ENCODE assay signal across 10 cellular contexts in the genomic region with DNA sequence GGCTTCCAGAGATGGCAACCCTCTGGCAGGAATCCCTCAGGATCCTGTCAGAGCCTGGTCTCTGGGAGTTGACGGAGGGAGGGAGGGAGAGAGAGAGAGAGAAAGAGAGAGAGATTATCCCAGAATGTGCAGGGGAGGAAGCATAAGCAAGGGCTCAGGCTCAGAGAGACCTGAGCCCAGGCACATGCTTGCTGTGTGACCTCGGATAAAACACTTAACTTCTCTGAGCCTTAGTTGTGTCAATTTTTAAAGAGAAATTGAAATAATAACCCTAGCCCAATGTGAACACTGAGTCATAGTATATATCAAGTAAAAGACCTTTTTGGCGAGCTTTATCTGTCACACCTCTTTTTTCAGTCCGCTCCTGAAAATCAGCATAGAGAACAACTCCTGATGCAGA. TPM values are rescaled to one million over a fixed set of nuclear protein-coding genes. Genes with fewer than 3 reads are reported as not detected.
A peak's percentile ranks its signal among the peaks of the same experiment; 100 is the strongest.
DNase-seq lines count a peak whose midpoint lies in the region; ATAC-seq, FAIRE-seq and TF ChIP-seq lines count a peak whose summit lies in the region.
"Had no signal": no experiment of that assay in that cellular context is flagged by ENCODE, and none has a peak within 500 bp of the region (broad histone marks: within the 10 kb centered on the region; RNA-seq: fewer than 3 reads in every experiment).

No MANE protein-coding gene starts in this region.

- no peak for TF ChIP-seq POLR2A in right lobe of liver (IDR thresholded peaks at IDR 0.05)

- no peaks in the 10 kb centered on the region for H3K27me3 ChIP-seq in astrocyte (ENCODE audit: insufficient read depth, low read length)
- no peaks in the 10 kb centered on the region for H3K27me3 ChIP-seq in right lobe of liver
- no peaks in the 10 kb centered on the region for H3K27me3 ChIP-seq in thymus (ENCODE audit: control insufficient read depth, insufficient read depth)

- peak overlapping the region; percentile 92 for H3K4me3 Mint-ChIP-seq in activated T-cell treated with anti-CD3 and anti-CD28 coated beads, Interleukin-2, amount 50 U/mL, for 4 hours
- peak overlapping the region; percentile 94 for H3K4me3 Mint-ChIP-seq in astrocyte (ENCODE audit: unreplicated experiment)

- H2AFZ ChIP-seq in astrocyte (ENCODE audit: low read depth, low read length), result peak overlapping the region; percentile 86

- no peaks in the 10 kb centered on the region for H3K36me3 Mint-ChIP-seq in activated T-cell treated with anti-CD3 and anti-CD28 coated beads, Interleukin-2, amount 50 U/mL, for 4 hours (ENCODE audit: insufficient read depth)
- H3K36me3 Mint-ChIP-seq in astrocyte (ENCODE audit: low read depth, unreplicated experiment), result no peaks in the 10 kb centered on the region

- no peaks in the 10 kb centered on the region for H3K9me3 Mint-ChIP-seq in activated T-cell treated with anti-CD3 and anti-CD28 coated beads, Interleukin-2, amount 50 U/mL, for 4 hours
- H3K9me3 Mint-ChIP-seq in astrocyte (ENCODE audit: unreplicated experiment), result no peaks in the 10 kb centered on the region

- WGBS in right lobe of liver (ENCODE audit: insufficient coverage, low coverage, low lambda C conversion rate, missing lambda C conversion rate), result 62% methylated on average over 4 of the region's 4 CpGs
- WGBS in thymus, result 81% methylated on average over 4 of the region's 4 CpGs

- no peak for ATAC-seq in activated T-cell treated with anti-CD3 and anti-CD28 coated beads, Interleukin-2, amount 50 U/mL, for 4 hours
- no peak for ATAC-seq in right lobe of liver

- no peaks in the 10 kb centered on the region for H3K27me3 Mint-ChIP-seq in activated T-cell treated with anti-CD3 and anti-CD28 coated beads, Interleukin-2, amount 50 U/mL, for 4 hours (ENCODE audit: low read depth)
- H3K27me3 Mint-ChIP-seq in astrocyte (ENCODE audit: low read depth, unreplicated experiment), result no peaks in the 10 kb centered on the region

- intact Hi-C loops in right lobe of liver (cut with DNase I), result no loop called here

- H3K4me3 ChIP-seq in astrocyte (ENCODE audit: insufficient read depth, low read depth, low read length) (no peak overlapping the region), right lobe of liver (peak overlapping the region in 2 of 3 donors; percentile 62), thymus (ENCODE audit: low read length) (no peak overlapping the region)

- peak overlapping the region; percentile 94 for H3K4me2 ChIP-seq in astrocyte (ENCODE audit: low read length)

- H4K20me1 ChIP-seq in astrocyte (ENCODE audit: insufficient read depth, low read length), result no peaks in the 10 kb centered on the region

- H3K9ac ChIP-seq in astrocyte (ENCODE audit: low read length), result peak overlapping the region; percentile 81

- DNase-seq in activated T-cell treated with anti-CD3 and anti-CD28 coated beads, Interleukin-2, amount 50 U/mL, for 4 hours, result no peak
- DNase-seq in activated T-cell treated with anti-CD3 and anti-CD28 coated beads, Interleukin-2, amount 50 U/mL, for 1 hour, result no peak
- DNase-seq in astrocyte (ENCODE audit: low read depth) (no peak), right lobe of liver (no peak), NCI-H226 (no peak), ecto neural progenitor cell (ENCODE audit: low spot score) (no peak), NK-92 (lab: John Stamatoyannopoulos, UW; ENCODE audit: unreplicated experiment) (no peak)
- DNase-seq: COR-L47; stimulated activated naive CD4-positive, alpha-beta T cell treated with Interleukin-2 at 50 U/mL for 16 hours had no signal

- peaks cover 8% of the 10 kb centered on the region for H3K4me1 Mint-ChIP-seq in activated T-cell treated with anti-CD3 and anti-CD28 coated beads, Interleukin-2, amount 50 U/mL, for 4 hours (ENCODE audit: low read depth)
- H3K4me1 Mint-ChIP-seq in astrocyte (ENCODE audit: low read depth, unreplicated experiment), result peaks cover 2% of the 10 kb centered on the region

- H3K27ac Mint-ChIP-seq in astrocyte (ENCODE audit: unreplicated experiment), result peak overlapping the region; percentile 93

- H3K36me3 ChIP-seq in astrocyte (ENCODE audit: insufficient read depth, low read length), result no peaks in the 10 kb centered on the region
- no peaks in the 10 kb centered on the region for H3K36me3 ChIP-seq in right lobe of liver
- no peaks in the 10 kb centered on the region for H3K36me3 ChIP-seq in thymus (ENCODE audit: control insufficient read depth, insufficient read depth)

- H3K4me1 ChIP-seq in astrocyte (ENCODE audit: insufficient read depth, low read length), result no peaks in the 10 kb centered on the region
- H3K4me1 ChIP-seq in right lobe of liver, result no peaks in the 10 kb centered on the region
- peaks cover 2% of the 10 kb centered on the region for H3K4me1 ChIP-seq in thymus (ENCODE audit: control insufficient read depth, insufficient read depth, low read length)

- H3K27ac ChIP-seq in astrocyte (ENCODE audit: low read depth, low read length), result no peak overlapping the region
- H3K27ac ChIP-seq in right lobe of liver, result peak overlapping the region; percentile 73 to 81 (median 80)
- peak overlapping the region; percentile 64 for H3K27ac ChIP-seq in thymus (ENCODE audit: low read depth)

- no peaks in the 10 kb centered on the region for H3K9me3 ChIP-seq in astrocyte (ENCODE audit: insufficient read depth, low read depth, low read length)
- H3K9me3 ChIP-seq in right lobe of liver, result no peaks in the 10 kb centered on the region
- no peaks in the 10 kb centered on the region for H3K9me3 ChIP-seq in thymus (ENCODE audit: control insufficient read depth)

- FAIRE-seq in astrocyte (lab: Jason Lieb, UNC), result no peak

- TF ChIP-seq CTCF in astrocyte (IDR thresholded peaks at IDR 0.05; ENCODE audit: insufficient read depth, low read depth, low read length), result no peak
- TF ChIP-seq CTCF in right lobe of liver (IDR thresholded peaks at IDR 0.05), result no peak

- no peaks in the 10 kb centered on the region for H3K79me2 ChIP-seq in astrocyte (ENCODE audit: insufficient read depth, low read length)

RNA-seq across cellular contexts. Expression of a gene that starts 0.5 kb away (rescaled TPM):
- 1 to 10 TPM in 1 of 3 donors, under 1 TPM in 2; 0.56 to 1.2 (median 0.76) TPM for total RNA-seq in activated T-cell treated with anti-CD3 and anti-CD28 coated beads, Interleukin-2, amount 50 U/mL, for 4 hours
- total RNA-seq in astrocyte (1.5 and 2.2 TPM in 2 replicates), right lobe of liver (under 1 TPM in 5 of 6 experiments, not detected in 1; 0.31 to 0.51 (median 0.37) TPM)
- polyA plus RNA-seq in thymus, result 2.1 TPM

RNA-seq across cellular contexts. Expression of a gene that starts 38.2 kb away (rescaled TPM):
- 10 to 100 TPM; 15.1 to 17.0 (median 17.0) TPM for total RNA-seq in activated T-cell treated with anti-CD3 and anti-CD28 coated beads, Interleukin-2, amount 50 U/mL, for 4 hours
- 15.1 and 15.4 TPM in 2 replicates for total RNA-seq in astrocyte
- 10 to 100 TPM in 2 of 6 experiments, 1 to 10 TPM in 4; 5.8 to 16.9 (median 7.9) TPM for total RNA-seq in right lobe of liver
- polyA plus RNA-seq in thymus, result 97.3 TPM

Comparison
In these comparisons a context has a peak if more than half of its experiments do, and no peak if none do; other contexts are left out.
1. H3K4me3 ChIP-seq: peak in right lobe of liver (2 of 3); none in astrocyte (single experiment) and thymus (single experiment).